10 cellular contexts compared by ENCODE assay signal in genomic region chr3:44339990-44340389, GRCh38. TPM values are rescaled to one million over a fixed set of nuclear protein-coding genes. Genes with fewer than 3 reads are reported as not detected.
A peak's percentile ranks its signal among the peaks of the same experiment; 100 is the strongest.
DNase-seq lines count a peak whose midpoint lies in the region; ATAC-seq and TF ChIP-seq lines count a peak whose summit lies in the region.
"Had no signal": no experiment of that assay in that cellular context is flagged by ENCODE, and none has a peak within 500 bp of the region (broad histone marks: within the 10 kb centered on the region; RNA-seq: fewer than 3 reads in every experiment).

No MANE protein-coding gene starts in this region.

- no peak for TF ChIP-seq CTCF in nephron progenitor cell (IDR thresholded peaks at IDR 0.05)

- H3K36me3 Mint-ChIP-seq in CD4-positive, alpha-beta memory T cell, result peaks cover 0 to 9% of the 10 kb centered on the region in 2 donors
- peaks cover 20% of the 10 kb centered on the region for H3K36me3 Mint-ChIP-seq in dendritic cell treated with granulocyte-macrophage colony-stimulating factor and Interleukin-4, amounts not matched to agents 40 ng/mL and 50 ng/mL, for 4 days (ENCODE audit: low read depth)
- H3K36me3 Mint-ChIP-seq in nephron progenitor cell (ENCODE audit: low read depth), result peaks cover 18% of the 10 kb centered on the region

- no peaks in the 10 kb centered on the region for H3K27me3 ChIP-seq in CD4-positive, alpha-beta memory T cell (ENCODE audit: insufficient read depth, low read length)

- H3K9me3 ChIP-seq in CD4-positive, alpha-beta memory T cell (ENCODE audit: control insufficient read depth in 1 of 2, low read length in 2 of 2), result no peaks in the 10 kb centered on the region

- peak overlapping the region; percentile 55 to 99 (median 76) for H3K27ac Mint-ChIP-seq in CD4-positive, alpha-beta memory T cell
- peak overlapping the region; percentile 98 for H3K27ac Mint-ChIP-seq in dendritic cell treated with granulocyte-macrophage colony-stimulating factor and Interleukin-4, amounts not matched to agents 40 ng/mL and 50 ng/mL, for 4 days
- peak overlapping the region; percentile 56 for H3K27ac Mint-ChIP-seq in nephron progenitor cell

- H3K4me3 ChIP-seq in CD4-positive, alpha-beta memory T cell (ENCODE audit: low read length in 2 of 2), result no peak overlapping the region

- H3K9me3 Mint-ChIP-seq in CD4-positive, alpha-beta memory T cell, result no peaks in the 10 kb centered on the region
- no peaks in the 10 kb centered on the region for H3K9me3 Mint-ChIP-seq in dendritic cell treated with granulocyte-macrophage colony-stimulating factor and Interleukin-4, amounts not matched to agents 40 ng/mL and 50 ng/mL, for 4 days
- H3K9me3 Mint-ChIP-seq in nephron progenitor cell, result peaks cover 3% of the 10 kb centered on the region

- peaks cover 0 to under 1% of the 10 kb centered on the region in 2 donors for H3K27me3 Mint-ChIP-seq in CD4-positive, alpha-beta memory T cell
- H3K27me3 Mint-ChIP-seq in dendritic cell treated with granulocyte-macrophage colony-stimulating factor and Interleukin-4, amounts not matched to agents 40 ng/mL and 50 ng/mL, for 4 days, result no peaks in the 10 kb centered on the region
- H3K27me3 Mint-ChIP-seq in nephron progenitor cell (ENCODE audit: low read depth, poor library complexity), result peaks cover 4% of the 10 kb centered on the region

- H3K36me3 ChIP-seq in CD4-positive, alpha-beta memory T cell (ENCODE audit: insufficient read depth, low read length), result no peaks in the 10 kb centered on the region

- CTCF ChIA-PET in CD4-positive, alpha-beta memory T cell (lab: Charles Lee; ENCODE audit: partially characterized antibody), result interaction anchor here (1.0 kb wide), 1 partner anchor 23 kb away, joined by 3 read pairs; no protein-coding TSS in a partner anchor

- peaks cover 19% of the 10 kb centered on the region for H3K4me1 ChIP-seq in CD4-positive, alpha-beta memory T cell (ENCODE audit: insufficient read depth, low read length)

- no peak for DNase-seq in CD4-positive, alpha-beta memory T cell
- DNase-seq in MV-4-11 (lab: John Stamatoyannopoulos, UW), result peak; percentile 60
- DNase-seq in nephron progenitor cell, result no peak
- no peak for DNase-seq in SHP77 treated with DMSO at 0.1 percent for 48 hours (lab: John Stamatoyannopoulos, UW)
- no peak for DNase-seq in DMS 273 treated with DMSO at 0.1 percent for 48 hours (lab: John Stamatoyannopoulos, UW)
- no peak for DNase-seq in NCI-H1417 (lab: John Stamatoyannopoulos, UW)
- DNase-seq: activated CD4-positive, alpha-beta T cell treated with anti-CD3 and anti-CD28 coated beads, Interleukin-2, amount 50 U/mL, for 4 hours had no signal

- no peak for ATAC-seq in GM21723 (IDR thresholded peaks at IDR 0.05; ENCODE audit: unreplicated experiment)
- ATAC-seq: left lobe of liver had no signal

- POLR2A ChIA-PET in CD4-positive, alpha-beta memory T cell (lab: Charles Lee; ENCODE audit: partially characterized antibody), result interaction anchor here (0.6 to 2.7 kb wide), 4 partner anchors 170 to 653 kb away, joined by 3 to 30 read pairs (median 6); partner anchors contain the start of gene ZKSCAN7

- intact Hi-C loops in CD4-positive, alpha-beta memory T cell (cut with micrococcal nuclease), result loop anchor here (1.0 to 10.0 kb wide), 5 partner anchors 170 to 718 kb away; partner anchors contain the start of genes ABHD5, ANO10, TMEM42 and ZNF197
- intact Hi-C loops in dendritic cell treated with granulocyte-macrophage colony-stimulating factor and Interleukin-4, amounts not matched to agents 40 ng/mL and 50 ng/mL, for 4 days (cut with micrococcal nuclease), result loop anchor here (2.0 to 5.0 kb wide), 4 partner anchors 97 to 718 kb away; partner anchors contain the start of genes ANO10 and TMEM42

- no peak overlapping the region for H3K27ac ChIP-seq in CD4-positive, alpha-beta memory T cell (ENCODE audit: low read depth, low read length)

- peak overlapping the region; percentile 73 to 98 (median 98) for H3K4me3 Mint-ChIP-seq in CD4-positive, alpha-beta memory T cell
- H3K4me3 Mint-ChIP-seq in dendritic cell treated with granulocyte-macrophage colony-stimulating factor and Interleukin-4, amounts not matched to agents 40 ng/mL and 50 ng/mL, for 4 days, result peak overlapping the region; percentile 67
- peak overlapping the region; percentile 94 for H3K4me3 Mint-ChIP-seq in nephron progenitor cell

- H3K4me1 Mint-ChIP-seq in CD4-positive, alpha-beta memory T cell, result peaks cover 20 to 36% (median 25%) of the 10 kb centered on the region in 4 donors
- H3K4me1 Mint-ChIP-seq in dendritic cell treated with granulocyte-macrophage colony-stimulating factor and Interleukin-4, amounts not matched to agents 40 ng/mL and 50 ng/mL, for 4 days (ENCODE audit: low read depth), result peaks cover 25% of the 10 kb centered on the region
- peaks cover 31% of the 10 kb centered on the region for H3K4me1 Mint-ChIP-seq in nephron progenitor cell

RNA-seq across cellular contexts. Expression of gene TCAIM, which starts 1.4 kb away (rescaled TPM):
- total RNA-seq in CD4-positive, alpha-beta memory T cell, result 10 to 100 TPM; 21.3 to 21.8 TPM
- polyA plus RNA-seq in CD4-positive, alpha-beta memory T cell, result 10 to 100 TPM; 16.7 to 17.3 TPM
